11 cellular contexts compared by ENCODE assay signal in the genomic region with DNA sequence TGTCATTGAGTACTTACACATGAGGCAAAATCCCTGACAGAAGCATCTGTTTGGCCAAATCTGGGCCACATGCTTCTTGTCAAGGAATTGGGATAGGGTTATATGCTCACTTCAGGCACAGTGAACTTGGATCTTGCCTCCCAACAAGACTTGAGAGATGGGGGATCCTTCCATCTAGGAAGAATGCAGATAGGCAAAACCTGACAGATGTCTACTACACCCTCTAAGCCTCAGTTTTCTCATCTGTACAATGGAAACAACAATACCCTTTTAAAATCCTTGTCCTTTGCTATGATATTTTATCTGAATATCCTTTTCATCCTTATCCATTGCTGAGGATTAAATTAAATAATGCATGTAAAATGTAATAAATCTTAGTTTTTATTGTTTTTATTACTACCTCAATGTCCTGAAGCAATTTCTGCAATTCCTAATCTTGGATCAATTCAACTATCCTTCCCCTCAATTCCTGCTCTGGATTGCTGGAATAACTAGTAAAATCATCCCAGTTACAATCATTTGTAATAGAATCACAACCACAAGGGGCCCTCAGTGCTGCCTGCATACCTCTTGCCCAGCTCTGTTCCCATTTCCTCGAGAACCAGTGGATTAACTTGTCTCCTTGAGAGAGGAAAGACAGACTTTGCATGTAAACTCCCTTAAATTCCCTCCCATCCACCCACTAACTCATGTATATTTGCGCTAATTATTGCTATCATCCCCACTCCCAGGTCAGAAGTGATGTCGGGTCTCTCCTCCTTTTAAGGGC. TPM values are rescaled to one million over a fixed set of nuclear protein-coding genes. Genes with fewer than 3 reads are reported as not detected.
DNase-seq lines count a peak whose midpoint lies in the region; ATAC-seq, FAIRE-seq and TF ChIP-seq lines count a peak whose summit lies in the region.
"Had no signal": no experiment of that assay in that cellular context is flagged by ENCODE, and none has a peak within 500 bp of the region (broad histone marks: within the 10 kb centered on the region; RNA-seq: fewer than 3 reads in every experiment).

No MANE protein-coding gene starts in this region.

- no peak for FAIRE-seq in A549 (lab: Jason Lieb, UNC)
- FAIRE-seq: colon had no signal

- DNase-seq in A549 (ENCODE audit: low read depth in 1 of 2, low spot score in 1 of 2) = peak; percentile 35 to 42
- DNase-seq in GM12865 (ENCODE audit: low read depth) = no peak
- DNase-seq in activated CD8-positive, alpha-beta memory T cell treated with anti-CD3 and anti-CD28 coated beads, Interleukin-2, amount 50 U/mL, for 4 hours = no peak
- no peak for DNase-seq in stimulated activated CD4-positive, alpha-beta T cell treated with anti-CD3 and anti-CD28 coated beads, Interleukin-1b, Interleukin-23, amount 100 ng/mL, for 48 hours
- DNase-seq in posterior cingulate gyrus = no peak
- DNase-seq in activated gamma-delta T cell (lab: John Stamatoyannopoulos, UW) = no peak
- DNase-seq: activated T-cell treated with anti-CD3 and anti-CD28 coated beads, Interleukin-2, amount 50 U/mL, for 24 hours; NCI-H2171 had no signal

- 73% methylated on average over 3 of the region's 3 CpGs for WGBS in A549 (ENCODE audit: missing lambda C conversion rate)
- WGBS in gastroesophageal sphincter (ENCODE audit: low coverage in 1 of 2), 2 donors = 22 to 65% methylated on average over 2 to 3 of the region's 3 CpGs

- H3K9me3 ChIP-seq in A549 (no peaks in the 10 kb centered on the region), gastroesophageal sphincter (no peaks in the 10 kb centered on the region)

- H3K4me3 ChIP-seq in A549 (no peak overlapping the region), GM12865 (ENCODE audit: low read depth, low read length) (no peak overlapping the region), WI38 (ENCODE audit: low read depth, low read length) (no peak overlapping the region), gastroesophageal sphincter (no peak overlapping the region)

- peak; percentile 39 to 49; a peak in 3 of 5 replicates for TF ChIP-seq RAD21 in A549 (conservative IDR thresholded peaks at IDR 0.05 in 1 of 2, IDR thresholded peaks at IDR 0.05 in 1 of 2)

- H3K4me1 ChIP-seq in A549 (peaks cover 7% of the 10 kb centered on the region; the same call in 1 of the 3 replicates), gastroesophageal sphincter (no peaks in the 10 kb centered on the region)

- no peak for TF ChIP-seq POLR2A in A549 (IDR thresholded peaks at IDR 0.05; ENCODE audit: low read length)
- no peak for TF ChIP-seq POLR2A in gastroesophageal sphincter (IDR thresholded peaks at IDR 0.05)

- no peaks in the 10 kb centered on the region for H3K27me3 ChIP-seq in gastroesophageal sphincter

- no peak overlapping the region for H3K4me2 ChIP-seq in A549

- POLR2A ChIA-PET in A549 (lab: Yijun Ruan, JAX) = no interaction called here

- TF ChIP-seq CTCF in A549 (IDR thresholded peaks at IDR 0.05) = peak; percentile 31; the same call in 1 of the 3 replicates
- TF ChIP-seq CTCF in GM12865 (IDR thresholded peaks at IDR 0.05; ENCODE audit: insufficient read depth, low read depth, low read length, missing control alignments) = peak; percentile 4
- peak; percentile 36 for TF ChIP-seq CTCF in WI38 (IDR thresholded peaks at IDR 0.05; ENCODE audit: low read depth, low read length)
- TF ChIP-seq CTCF in gastroesophageal sphincter (IDR thresholded peaks at IDR 0.05) = peak; percentile 7 to 50 (median 34)

- no peaks in the 10 kb centered on the region for H3K36me3 ChIP-seq in gastroesophageal sphincter

- H3K27ac ChIP-seq in A549 = no peak overlapping the region
- H3K27ac ChIP-seq in gastroesophageal sphincter = no peak overlapping the region

- ATAC-seq in A549 (peak; percentile 83 to 86; a peak in 5 of 6 replicates), gastroesophageal sphincter (no peak)

- CTCF ChIA-PET in A549 (lab: Yijun Ruan, JAX) = interaction anchor here (2.0 kb wide), 1 partner anchor 240 kb away, joined by 5 read pairs; no protein-coding TSS in a partner anchor

- TF ChIP-seq EP300 in A549 (IDR thresholded peaks at IDR 0.05) (no peak), gastroesophageal sphincter (IDR thresholded peaks at IDR 0.05) (no peak)

- intact Hi-C loops in posterior cingulate gyrus (cut with DNase I) = no loop called here

TF ChIP-seq in A549, 52 proteins besides CTCF, POLR2A, EP300 and RAD21 (continues in another document):
- TF ChIP-seq RCOR1 (IDR thresholded peaks at IDR 0.05; ENCODE audit: low read depth, low read length) = no peak
- TF ChIP-seq, protein P1, sequence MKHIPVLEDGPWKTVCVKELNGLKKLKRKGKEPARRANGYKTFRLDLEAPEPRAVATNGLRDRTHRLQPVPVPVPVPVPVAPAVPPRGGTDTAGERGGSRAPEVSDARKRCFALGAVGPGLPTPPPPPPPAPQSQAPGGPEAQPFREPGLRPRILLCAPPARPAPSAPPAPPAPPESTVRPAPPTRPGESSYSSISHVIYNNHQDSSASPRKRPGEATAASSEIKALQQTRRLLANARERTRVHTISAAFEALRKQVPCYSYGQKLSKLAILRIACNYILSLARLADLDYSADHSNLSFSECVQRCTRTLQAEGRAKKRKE (CRISPR knock-in tag; IDR thresholded peaks at IDR 0.05; ENCODE audit: low read depth) = no peak
- no peak for TF ChIP-seq CBX2 (IDR thresholded peaks at IDR 0.05; ENCODE audit: borderline replicate concordance, low read depth)
- no peak for TF ChIP-seq ZC3H11A (IDR thresholded peaks at IDR 0.05)
- TF ChIP-seq CHD2 (IDR thresholded peaks at IDR 0.05; ENCODE audit: low read length, partially characterized antibody) = no peak
- no peak for TF ChIP-seq CHD4 (IDR thresholded peaks at IDR 0.05; ENCODE audit: borderline replicate concordance)
- TF ChIP-seq HMGXB4 (CRISPR knock-in tag; IDR thresholded peaks at IDR 0.05; ENCODE audit: borderline replicate concordance) = no peak
- no peak for TF ChIP-seq BHLHE40 (IDR thresholded peaks at IDR 0.05; ENCODE audit: low read depth, low read length)
- TF ChIP-seq FOXS1 (CRISPR knock-in tag; IDR thresholded peaks at IDR 0.05) = no peak
- no peak for TF ChIP-seq MAZ (IDR thresholded peaks at IDR 0.05; ENCODE audit: borderline replicate concordance, low read depth, low read length)
- TF ChIP-seq, protein P2, sequence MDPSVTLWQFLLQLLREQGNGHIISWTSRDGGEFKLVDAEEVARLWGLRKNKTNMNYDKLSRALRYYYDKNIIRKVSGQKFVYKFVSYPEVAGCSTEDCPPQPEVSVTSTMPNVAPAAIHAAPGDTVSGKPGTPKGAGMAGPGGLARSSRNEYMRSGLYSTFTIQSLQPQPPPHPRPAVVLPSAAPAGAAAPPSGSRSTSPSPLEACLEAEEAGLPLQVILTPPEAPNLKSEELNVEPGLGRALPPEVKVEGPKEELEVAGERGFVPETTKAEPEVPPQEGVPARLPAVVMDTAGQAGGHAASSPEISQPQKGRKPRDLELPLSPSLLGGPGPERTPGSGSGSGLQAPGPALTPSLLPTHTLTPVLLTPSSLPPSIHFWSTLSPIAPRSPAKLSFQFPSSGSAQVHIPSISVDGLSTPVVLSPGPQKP (IDR thresholded peaks at IDR 0.05; ENCODE audit: low read depth, low read length) = no peak
- TF ChIP-seq TFCP2L1 (CRISPR knock-in tag; IDR thresholded peaks at IDR 0.05) = no peak
- TF ChIP-seq, protein P3, sequence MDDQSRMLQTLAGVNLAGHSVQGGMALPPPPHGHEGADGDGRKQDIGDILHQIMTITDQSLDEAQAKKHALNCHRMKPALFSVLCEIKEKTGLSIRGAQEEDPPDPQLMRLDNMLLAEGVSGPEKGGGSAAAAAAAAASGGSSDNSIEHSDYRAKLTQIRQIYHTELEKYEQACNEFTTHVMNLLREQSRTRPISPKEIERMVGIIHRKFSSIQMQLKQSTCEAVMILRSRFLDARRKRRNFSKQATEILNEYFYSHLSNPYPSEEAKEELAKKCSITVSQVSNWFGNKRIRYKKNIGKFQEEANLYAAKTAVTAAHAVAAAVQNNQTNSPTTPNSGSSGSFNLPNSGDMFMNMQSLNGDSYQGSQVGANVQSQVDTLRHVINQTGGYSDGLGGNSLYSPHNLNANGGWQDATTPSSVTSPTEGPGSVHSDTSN (IDR thresholded peaks at IDR 0.05) = no peak
- TF ChIP-seq, protein P4, sequence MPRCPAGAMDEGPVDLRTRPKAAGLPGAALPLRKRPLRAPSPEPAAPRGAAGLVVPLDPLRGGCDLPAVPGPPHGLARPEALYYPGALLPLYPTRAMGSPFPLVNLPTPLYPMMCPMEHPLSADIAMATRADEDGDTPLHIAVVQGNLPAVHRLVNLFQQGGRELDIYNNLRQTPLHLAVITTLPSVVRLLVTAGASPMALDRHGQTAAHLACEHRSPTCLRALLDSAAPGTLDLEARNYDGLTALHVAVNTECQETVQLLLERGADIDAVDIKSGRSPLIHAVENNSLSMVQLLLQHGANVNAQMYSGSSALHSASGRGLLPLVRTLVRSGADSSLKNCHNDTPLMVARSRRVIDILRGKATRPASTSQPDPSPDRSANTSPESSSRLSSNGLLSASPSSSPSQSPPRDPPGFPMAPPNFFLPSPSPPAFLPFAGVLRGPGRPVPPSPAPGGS (IDR thresholded peaks at IDR 0.05) = no peak
- no peak for TF ChIP-seq EHMT2 (IDR thresholded peaks at IDR 0.05; ENCODE audit: low read depth)
- no peak for TF ChIP-seq SREBF2 (IDR thresholded peaks at IDR 0.05)
- TF ChIP-seq KDM1A (IDR thresholded peaks at IDR 0.05; ENCODE audit: low read depth) = no peak
- TF ChIP-seq MAFK (IDR thresholded peaks at IDR 0.05; ENCODE audit: partially characterized antibody) = no peak
- TF ChIP-seq FOSL2 (IDR thresholded peaks at IDR 0.05) = no peak
- no peak for TF ChIP-seq FOSL2 (CRISPR knock-in tag; IDR thresholded peaks at IDR 0.05)

RNA-seq across cellular contexts. Expression of gene XPR1, which starts 8.1 kb away (rescaled TPM):
- polyA plus RNA-seq in A549 (2011; rRNA removed) (86.1 and 105 TPM in 2 replicates), A549 (2017; fragmentation: RNase III; extraction: RNeasy Plus Mini Kit Qiagen cat#74134 plus additional on column Dnase treatment) (33.7 to 38.9 TPM (median 37.5 TPM) in 3 replicates)
- polyA plus RNA-seq in A549 (2012; cell fraction: cytosol; rRNA removed) = 10.8 and 12.4 TPM in 2 replicates
- polyA plus RNA-seq in A549 (2012; cell fraction: nucleus; rRNA removed) = 5.8 and 10.4 TPM in 2 replicates
- polyA minus RNA-seq in A549 (2011; rRNA and poly(A)+ RNA removed) = 58.6 and 66.1 TPM in 2 replicates
- total RNA-seq in gastroesophageal sphincter = 10 to 100 TPM; 17.2 to 28.3 (median 26.6) TPM

Comparison
In these comparisons a context has a peak if more than half of its experiments do, and no peak if none do; other contexts are left out.
1. DNase-seq: peak in A549 (2 of 2); none in GM12865 (single experiment), activated CD8-positive, alpha-beta memory T cell treated with anti-CD3 and anti-CD28 coated beads, Interleukin-2, amount 50 U/mL, for 4 hours (single experiment), stimulated activated CD4-positive, alpha-beta T cell treated with anti-CD3 and anti-CD28 coated beads, Interleukin-1b, Interleukin-23, amount 100 ng/mL, for 48 hours (single experiment), posterior cingulate gyrus (0 of 10) and activated gamma-delta T cell (single experiment).
2. Peak in every context shown above with its lines, with median percentiles within 50 percentile points of each other: CTCF ChIP-seq.